Comparison of ENCODE assay signal across 8 cellular contexts in genomic region chr15:75732809-75733451, GRCh38. TPM values are rescaled to one million over a fixed set of nuclear protein-coding genes. Genes with fewer than 3 reads are reported as not detected.
A peak's percentile ranks its signal among the peaks of the same experiment; 100 is the strongest.
DNase-seq lines count a peak whose midpoint lies in the region; ATAC-seq and TF ChIP-seq lines count a peak whose summit lies in the region.

No MANE protein-coding gene starts in this region.

- H3K4me1 ChIP-seq in BLaER1, result peaks cover 65% of the 10 kb centered on the region
- H3K4me1 ChIP-seq in uterus, result peaks cover 0 to 22% of the 10 kb centered on the region in 2 donors

- no peaks in the 10 kb centered on the region for H3K36me3 ChIP-seq in BLaER1
- no peaks in the 10 kb centered on the region for H3K36me3 ChIP-seq in neural cell (ENCODE audit: insufficient read depth, low read length)
- no peaks in the 10 kb centered on the region for H3K36me3 ChIP-seq in uterus

- no peaks in the 10 kb centered on the region for H3F3A ChIP-seq in neural cell (ENCODE audit: insufficient read depth, low read length, poor library complexity, severe bottlenecking)

- no peak for TF ChIP-seq POLR2A in uterus (IDR thresholded peaks at IDR 0.05)

- peak; percentile 35 for DNase-seq in NOMO-1 treated with dmso at 0.1 percent for 144 hours (lab: John Stamatoyannopoulos, UW; ENCODE audit: unreplicated experiment)
- DNase-seq in activated T-cell treated with anti-CD3 and anti-CD28 coated beads for 1 hour (ENCODE audit: low read depth), result peak; percentile 19
- DNase-seq in fibroblast of peridontal ligament (ENCODE audit: extremely low read depth), result peak; percentile 63
- DNase-seq in uterus, result peak; percentile 83 to 85

- H3K79me2 ChIP-seq in neural cell (replicated peaks; ENCODE audit: insufficient read depth, low read length), result no peaks in the 10 kb centered on the region

- no peaks in the 10 kb centered on the region for H3K9me2 ChIP-seq in neural cell (ENCODE audit: insufficient read depth, low read length)

- intact Hi-C loops in uterus (cut with DNase I; ENCODE audit: low total_unique reads), result no loop called here

- peak; percentile 61 for TF ChIP-seq CTCF in neural cell (IDR thresholded peaks at IDR 0.05; ENCODE audit: poor library complexity, severe bottlenecking)
- peak; percentile 84 to 97 (median 90) for TF ChIP-seq CTCF in uterus (IDR thresholded peaks at IDR 0.05)

- H3K9me3 ChIP-seq in BLaER1, result no peaks in the 10 kb centered on the region
- no peaks in the 10 kb centered on the region for H3K9me3 ChIP-seq in neural cell (ENCODE audit: low read length)
- no peaks in the 10 kb centered on the region for H3K9me3 ChIP-seq in uterus

- no peak for TF ChIP-seq RAD21 in neural cell (conservative IDR thresholded peaks at IDR 0.05)

- H3K27me3 ChIP-seq in BLaER1 (no peaks in the 10 kb centered on the region), neural cell (ENCODE audit: insufficient read depth, low read depth, low read length) (peaks cover 3% of the 10 kb centered on the region), uterus (no peaks in the 10 kb centered on the region)

- no peak for TF ChIP-seq EP300 in neural cell (conservative IDR thresholded peaks at IDR 0.05; ENCODE audit: poor library complexity, severe bottlenecking)

- peaks cover 12% of the 10 kb centered on the region; the same call in 1 of the 2 replicates for H4K20me1 ChIP-seq in BLaER1
- no peaks in the 10 kb centered on the region for H4K20me1 ChIP-seq in neural cell (ENCODE audit: insufficient read depth)

- H3K27ac ChIP-seq in BLaER1 (0 out of 2 replicates have a peak overlapping the region, but pooled peaks have one; percentile 53), neural cell (ENCODE audit: low read length) (no peak overlapping the region), uterus (peak overlapping the region; percentile 81 to 82)

- H3K4me2 ChIP-seq in BLaER1, result peak overlapping the region; percentile 91
- no peak overlapping the region for H3K4me2 ChIP-seq in neural cell (ENCODE audit: low read length)

- H3K4me3 ChIP-seq in BLaER1, result no peak overlapping the region
- H3K4me3 ChIP-seq in neural cell (ENCODE audit: low read length), result no peak overlapping the region
- H3K4me3 ChIP-seq in uterus, result no peak overlapping the region

- H3K9ac ChIP-seq in BLaER1 (no peak overlapping the region), neural cell (ENCODE audit: low read length) (no peak overlapping the region)

- no peak overlapping the region for H2AFZ ChIP-seq in neural cell (ENCODE audit: low read depth, low read length)

- ATAC-seq in GM21367 (IDR thresholded peaks at IDR 0.05; ENCODE audit: unreplicated experiment) (peak; percentile 51), HG02884 (IDR thresholded peaks at IDR 0.05; ENCODE audit: unreplicated experiment) (no peak)

TF ChIP-seq in neural cell, 6 proteins besides CTCF, POLR2A, EP300 and RAD21:
- TF ChIP-seq SMC3 (conservative IDR thresholded peaks at IDR 0.05; ENCODE audit: poor library complexity) (peak; percentile 31), EZH2 (IDR thresholded peaks at IDR 0.05; ENCODE audit: borderline replicate concordance, insufficient read depth, low read length, poor library complexity, severe bottlenecking) (no peak)

RNA-seq across cellular contexts. Expression of gene CSPG4, which starts 20.3 kb away (rescaled TPM):
- polyA plus RNA-seq in neural cell, result not detected in 2 replicates
- not detected in 2 replicates for polyA minus RNA-seq in neural cell
- 10 to 100 TPM; 10.3 to 62.4 (median 46.7) TPM for total RNA-seq in uterus

Comparison
In these comparisons a context has a peak if more than half of its experiments do, and no peak if none do; other contexts are left out.
1. DNase-seq: peak in every context shown above with its lines; median percentile 84 in uterus; 63 in fibroblast of peridontal ligament; 35 in NOMO-1 treated with dmso at 0.1 percent for 144 hours; 19 in activated T-cell treated with anti-CD3 and anti-CD28 coated beads for 1 hour.